2 cellular contexts compared by ENCODE assay signal in the genomic region with DNA sequence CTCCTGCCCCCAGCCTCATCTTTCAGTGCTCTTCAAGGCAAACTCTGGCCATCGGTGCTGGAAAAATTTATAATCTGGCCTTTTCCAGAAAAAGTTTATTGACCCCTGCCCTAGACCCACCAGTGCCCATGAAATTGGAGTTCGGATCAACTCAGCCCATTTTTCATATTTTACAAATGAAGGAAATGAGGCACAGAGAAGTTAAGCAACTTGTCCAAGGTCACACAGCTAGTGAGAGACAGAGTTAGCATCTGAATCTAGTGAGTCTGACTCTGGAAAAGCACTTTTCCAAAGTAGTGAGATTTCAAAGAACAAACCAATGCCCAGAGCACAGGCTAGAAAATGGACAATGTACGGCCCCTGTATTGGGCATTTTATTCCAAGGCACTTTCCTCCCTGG.
TF ChIP-seq lines count a peak whose summit lies in the region.

No MANE protein-coding gene starts in this region.

TF ChIP-seq in A549, 52 proteins besides CTCF, POLR2A, EP300 and RAD21:
- no peak for TF ChIP-seq KDM1A (IDR thresholded peaks at IDR 0.05; ENCODE audit: low read depth)
- TF ChIP-seq ZFP36 (IDR thresholded peaks at IDR 0.05; ENCODE audit: borderline replicate concordance, partially characterized antibody) = peak; percentile 48
- TF ChIP-seq HOXB5 (CRISPR knock-in tag; IDR thresholded peaks at IDR 0.05) = no peak

TF ChIP-seq in H1, 55 proteins besides CTCF, POLR2A, EP300 and RAD21:
- no peak for TF ChIP-seq SIN3A (conservative IDR thresholded peaks at IDR 0.05 in 1 of 2, IDR thresholded peaks at IDR 0.05 in 1 of 2; ENCODE audit: low read depth in 1 of 2, low read length in 2 of 2)
- TF ChIP-seq ATF2 (IDR thresholded peaks at IDR 0.05; ENCODE audit: low read length) = no peak
- TF ChIP-seq KDM1A (IDR thresholded peaks at IDR 0.05; ENCODE audit: borderline replicate concordance, low read length) = peak; percentile 67; the same call in 1 of the 2 replicates
TF ChIP-seq in H1: peak in this region for 1.
